In genomic region chr16:31916056-31916488, GRCh38 we compare ENCODE assay signal across 1 cellular context.
TF ChIP-seq lines count a peak whose summit lies in the region.

No MANE protein-coding gene starts in this region.

TF ChIP-seq in GM12878, 131 proteins besides CTCF, POLR2A, EP300 and RAD21:
- TF ChIP-seq ZNF274 (IDR thresholded peaks at IDR 0.05; ENCODE audit: insufficient read depth, insufficient read length) (peak; percentile 97), CBX5 (IDR thresholded peaks at IDR 0.05; ENCODE audit: low read depth) (peak; percentile 87; the same call in 1 of the 2 replicates), KLF5 (IDR thresholded peaks at IDR 0.05; ENCODE audit: partially characterized antibody) (peak; percentile 93), POLR2AphosphoS5 (IDR thresholded peaks at IDR 0.05; ENCODE audit: low read length) (peak; percentile 39; the same call in 1 of the 2 replicates), IKZF1 (conservative IDR thresholded peaks at IDR 0.05) (no peak)
- TF ChIP-seq, protein P1, sequence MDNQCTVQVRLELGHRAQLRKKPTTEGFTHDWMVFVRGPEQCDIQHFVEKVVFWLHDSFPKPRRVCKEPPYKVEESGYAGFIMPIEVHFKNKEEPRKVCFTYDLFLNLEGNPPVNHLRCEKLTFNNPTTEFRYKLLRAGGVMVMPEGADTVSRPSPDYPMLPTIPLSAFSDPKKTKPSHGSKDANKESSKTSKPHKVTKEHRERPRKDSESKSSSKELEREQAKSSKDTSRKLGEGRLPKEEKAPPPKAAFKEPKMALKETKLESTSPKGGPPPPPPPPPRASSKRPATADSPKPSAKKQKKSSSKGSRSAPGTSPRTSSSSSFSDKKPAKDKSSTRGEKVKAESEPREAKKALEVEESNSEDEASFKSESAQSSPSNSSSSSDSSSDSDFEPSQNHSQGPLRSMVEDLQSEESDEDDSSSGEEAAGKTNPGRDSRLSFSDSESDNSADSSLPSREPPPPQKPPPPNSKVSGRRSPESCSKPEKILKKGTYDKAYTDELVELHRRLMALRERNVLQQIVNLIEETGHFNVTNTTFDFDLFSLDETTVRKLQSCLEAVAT (IDR thresholded peaks at IDR 0.05) = 0 out of 2 replicates have a peak, but pooled peaks have one; percentile 23
